36 cellular contexts compared by ENCODE assay signal in the genomic region with DNA sequence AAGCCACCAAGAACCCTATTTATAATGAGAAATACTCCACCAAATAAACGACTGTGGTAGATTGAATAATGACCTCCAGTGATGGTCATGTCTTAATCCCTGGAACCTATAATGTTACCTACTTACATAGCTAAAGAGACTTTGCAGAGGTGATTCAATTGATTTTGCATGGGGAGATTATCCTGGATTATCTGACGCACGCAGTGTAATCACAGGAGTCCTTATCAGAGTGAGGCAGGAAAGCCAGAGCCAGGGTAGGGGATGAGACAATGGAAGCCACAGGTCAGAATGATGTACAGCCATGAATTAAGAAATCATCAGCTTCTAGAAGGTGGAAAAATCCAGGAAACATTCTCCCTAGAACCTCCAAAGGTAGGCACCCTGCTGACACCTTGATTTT.
"Had no signal": no experiment of that assay in that cellular context is flagged by ENCODE, and none has a peak within 500 bp of the region (broad histone marks: within the 10 kb centered on the region; RNA-seq: fewer than 3 reads in every experiment).

No MANE protein-coding gene starts in this region.

- H3K9me3 Mint-ChIP-seq: activated CD4-positive, alpha-beta memory T cell treated with anti-CD3 and anti-CD28 coated beads for 36 hours; activated CD4-positive, alpha-beta T cell treated with anti-CD3 and anti-CD28 coated beads, Interleukin-2, amount 10 ng/mL, durations not matched to agents 7 days and 5 days; activated CD8-positive, alpha-beta T cell treated with anti-CD3 and anti-CD28 coated beads for 36 hours; activated naive CD4-positive, alpha-beta T cell treated with anti-CD3 and anti-CD28 coated beads, Interleukin-2, amount 10 ng/mL, durations not matched to agents 7 days and 5 days; activated naive CD4-positive, alpha-beta T cell treated with anti-CD3 and anti-CD28 coated beads, Interleukin-2, amount 50 U/mL, for 24 hours; activated naive CD8-positive, alpha-beta T cell treated with anti-CD3 and anti-CD28 coated beads, Interleukin-2, amount 10 ng/mL, durations not matched to agents 7 days and 5 days; activated naive CD8-positive, alpha-beta T cell treated with anti-CD3 and anti-CD28 coated beads, Interleukin-2, amount 50 U/mL, for 24 hours; activated T-cell treated with anti-CD3 and anti-CD28 coated beads, Interleukin-2, amount 50 U/mL, for 4 hours; activated T-cell treated with anti-CD3 and anti-CD28 coated beads, Interleukin-2, amount 50 U/mL, for 72 hours; activated T-helper 1 cell treated with anti-CD3 and anti-CD28 coated beads, Interleukin-12 subunit alpha, Interleukin-12 subunit beta, Interleukin-2, Interleukin-4 antibody, amounts not matched to agents 30 ng/mL and 10 ng/mL and 1 ng/mL, durations not matched to agents 14 hours and 24 hours and 36 hours; activated T-helper 17 cell treated with anti-CD3 and anti-CD28 coated beads, Interleukin-2, amount 50 U/mL, for 72 hours; central memory CD8-positive, alpha-beta T cell; T-helper 1 cell treated with Interleukin-12 subunit alpha and Interleukin-12 subunit beta and Interleukin-4 antibody, amounts not matched to agents 30 μg/mL and 1 μg/mL, for 36 hours; T-helper 2 cell treated with Interferon-gamma antibody and Interleukin-4, amounts not matched to agents 5 μg/mL and 100 μg/mL, for 36 hours had no signal

- H3K36me3 Mint-ChIP-seq: activated CD4-positive, alpha-beta memory T cell treated with anti-CD3 and anti-CD28 coated beads for 36 hours; activated naive CD4-positive, alpha-beta T cell treated with anti-CD3 and anti-CD28 coated beads, Interleukin-2, amount 10 ng/mL, durations not matched to agents 7 days and 5 days; activated naive CD4-positive, alpha-beta T cell treated with anti-CD3 and anti-CD28 coated beads, Interleukin-2, amount 50 U/mL, for 24 hours; activated naive CD8-positive, alpha-beta T cell; activated naive CD8-positive, alpha-beta T cell treated with anti-CD3 and anti-CD28 coated beads, Interleukin-2, amount 10 ng/mL, durations not matched to agents 7 days and 5 days; brain; WTC11 had no signal

- H3K4me3 Mint-ChIP-seq: activated CD4-positive, alpha-beta memory T cell treated with anti-CD3 and anti-CD28 coated beads for 36 hours; activated CD4-positive, alpha-beta T cell treated with anti-CD3 and anti-CD28 coated beads for 36 hours; activated CD4-positive, alpha-beta T cell treated with anti-CD3 and anti-CD28 coated beads, Interleukin-2, amount 10 ng/mL, durations not matched to agents 7 days and 5 days; activated CD8-positive, alpha-beta T cell treated with anti-CD3 and anti-CD28 coated beads for 36 hours; activated naive CD4-positive, alpha-beta T cell treated with anti-CD3 and anti-CD28 coated beads, Interleukin-2, amount 10 ng/mL, durations not matched to agents 7 days and 5 days; activated naive CD4-positive, alpha-beta T cell treated with anti-CD3 and anti-CD28 coated beads, Interleukin-2, amount 50 U/mL, for 24 hours; activated naive CD8-positive, alpha-beta T cell; activated naive CD8-positive, alpha-beta T cell treated with anti-CD3 and anti-CD28 coated beads, Interleukin-2, amount 10 ng/mL, durations not matched to agents 7 days and 5 days; activated naive CD8-positive, alpha-beta T cell treated with anti-CD3 and anti-CD28 coated beads, Interleukin-2, amount 50 U/mL, for 24 hours; activated T-cell treated with anti-CD3 and anti-CD28 coated beads, Interleukin-2, amount 50 U/mL, for 4 hours; activated T-cell treated with anti-CD3 and anti-CD28 coated beads, Interleukin-2, amount 50 U/mL, for 72 hours; activated T-helper 1 cell treated with anti-CD3 and anti-CD28 coated beads, Interleukin-12 subunit alpha, Interleukin-12 subunit beta, Interleukin-2, Interleukin-4 antibody, amounts not matched to agents 30 ng/mL and 10 ng/mL and 1 ng/mL, durations not matched to agents 14 hours and 24 hours and 36 hours; activated T-helper 17 cell treated with anti-CD3 and anti-CD28 coated beads, Interleukin-2, amount 50 U/mL, for 72 hours; brain; central memory CD8-positive, alpha-beta T cell; T-helper 1 cell treated with Interleukin-12 subunit alpha and Interleukin-12 subunit beta and Interleukin-4 antibody, amounts not matched to agents 30 μg/mL and 1 μg/mL, for 36 hours; T-helper 2 cell treated with Interferon-gamma antibody and Interleukin-4, amounts not matched to agents 5 μg/mL and 100 μg/mL, for 36 hours; WTC11 had no signal

- ATAC-seq: activated CD4-positive, alpha-beta T cell treated with anti-CD3 and anti-CD28 coated beads for 36 hours; activated CD4-positive, CD25-positive, alpha-beta regulatory T cell treated with anti-CD3 and anti-CD28 coated beads, Interleukin-2, amount 50 U/mL, for 24 hours; activated CD8-positive, alpha-beta T cell treated with anti-CD3 and anti-CD28 coated beads for 36 hours; activated T-cell treated with anti-CD3 and anti-CD28 coated beads, Interleukin-2, amount 50 U/mL, for 4 hours; activated T-cell treated with anti-CD3 and anti-CD28 coated beads, Interleukin-2, amount 50 U/mL, for 72 hours; activated T-helper 17 cell treated with anti-CD3 and anti-CD28 coated beads, Interleukin-2, amount 50 U/mL, for 72 hours; WTC11 had no signal

- H3K27me3 Mint-ChIP-seq: activated CD8-positive, alpha-beta T cell treated with anti-CD3 and anti-CD28 coated beads for 36 hours had no signal

- H3K27ac Mint-ChIP-seq: activated CD4-positive, alpha-beta memory T cell treated with anti-CD3 and anti-CD28 coated beads for 36 hours; activated CD4-positive, alpha-beta T cell treated with anti-CD3 and anti-CD28 coated beads for 36 hours; activated CD4-positive, alpha-beta T cell treated with anti-CD3 and anti-CD28 coated beads, Interleukin-2, amount 10 ng/mL, durations not matched to agents 7 days and 5 days; activated CD8-positive, alpha-beta T cell treated with anti-CD3 and anti-CD28 coated beads for 36 hours; activated naive CD4-positive, alpha-beta T cell treated with anti-CD3 and anti-CD28 coated beads, Interleukin-2, amount 10 ng/mL, durations not matched to agents 7 days and 5 days; activated naive CD4-positive, alpha-beta T cell treated with anti-CD3 and anti-CD28 coated beads, Interleukin-2, amount 50 U/mL, for 24 hours; activated naive CD8-positive, alpha-beta T cell; activated naive CD8-positive, alpha-beta T cell treated with anti-CD3 and anti-CD28 coated beads, Interleukin-2, amount 10 ng/mL, durations not matched to agents 7 days and 5 days; activated naive CD8-positive, alpha-beta T cell treated with anti-CD3 and anti-CD28 coated beads, Interleukin-2, amount 50 U/mL, for 24 hours; activated T-cell treated with anti-CD3 and anti-CD28 coated beads, Interleukin-2, amount 50 U/mL, for 72 hours; activated T-helper 1 cell treated with anti-CD3 and anti-CD28 coated beads, Interleukin-12 subunit alpha, Interleukin-12 subunit beta, Interleukin-2, Interleukin-4 antibody, amounts not matched to agents 30 ng/mL and 10 ng/mL and 1 ng/mL, durations not matched to agents 14 hours and 24 hours and 36 hours; activated T-helper 17 cell treated with anti-CD3 and anti-CD28 coated beads, Interleukin-2, amount 50 U/mL, for 72 hours; brain; T-helper 1 cell treated with Interleukin-12 subunit alpha and Interleukin-12 subunit beta and Interleukin-4 antibody, amounts not matched to agents 30 μg/mL and 1 μg/mL, for 36 hours; T-helper 2 cell treated with Interferon-gamma antibody and Interleukin-4, amounts not matched to agents 5 μg/mL and 100 μg/mL, for 36 hours; WTC11 had no signal

- H3K4me1 ChIP-seq: ascending aorta had no signal

- H3K27ac ChIP-seq: ascending aorta, cardiac muscle cell, VCaP had no signal

- H3K36me3 ChIP-seq: ascending aorta, cardiac muscle cell had no signal

- H3K27me3 ChIP-seq: ascending aorta, cardiac muscle cell had no signal

- H3K4me1 Mint-ChIP-seq: activated CD4-positive, alpha-beta T cell treated with anti-CD3 and anti-CD28 coated beads for 36 hours; activated CD4-positive, alpha-beta T cell treated with anti-CD3 and anti-CD28 coated beads, Interleukin-2, amount 10 ng/mL, durations not matched to agents 7 days and 5 days; activated naive CD4-positive, alpha-beta T cell treated with anti-CD3 and anti-CD28 coated beads, Interleukin-2, amount 10 ng/mL, durations not matched to agents 7 days and 5 days; activated naive CD4-positive, alpha-beta T cell treated with anti-CD3 and anti-CD28 coated beads, Interleukin-2, amount 50 U/mL, for 24 hours; activated naive CD8-positive, alpha-beta T cell treated with anti-CD3 and anti-CD28 coated beads, Interleukin-2, amount 10 ng/mL, durations not matched to agents 7 days and 5 days; activated naive CD8-positive, alpha-beta T cell treated with anti-CD3 and anti-CD28 coated beads, Interleukin-2, amount 50 U/mL, for 24 hours; activated T-helper 17 cell treated with anti-CD3 and anti-CD28 coated beads, Interleukin-2, amount 50 U/mL, for 72 hours; brain; central memory CD8-positive, alpha-beta T cell had no signal

- H3K9me3 ChIP-seq: ascending aorta had no signal

- DNase-seq: activated CD4-positive, alpha-beta memory T cell treated with anti-CD3 and anti-CD28 coated beads for 36 hours; activated CD4-positive, alpha-beta T cell treated with anti-CD3 and anti-CD28 coated beads for 1 hour; activated CD4-positive, alpha-beta T cell treated with anti-CD3 and anti-CD28 coated beads for 36 hours; activated CD4-positive, alpha-beta T cell treated with anti-CD3 and anti-CD28 coated beads for 48 hours; activated CD4-positive, alpha-beta T cell treated with anti-CD3 and anti-CD28 coated beads, Interleukin-2, amount 10 ng/mL, durations not matched to agents 7 days and 5 days; activated CD4-positive, CD25-positive, alpha-beta regulatory T cell; activated CD8-positive, alpha-beta memory T cell treated with anti-CD3 and anti-CD28 coated beads, Interleukin-2, amount 50 U/mL, for 4 hours; activated CD8-positive, alpha-beta T cell treated with anti-CD3 and anti-CD28 coated beads for 36 hours; activated effector memory CD4-positive, alpha-beta T cell treated with anti-CD3 and anti-CD28 coated beads, Interleukin-2, amount 50 U/mL, for 16 hours; activated naive CD4-positive, alpha-beta T cell treated with anti-CD3 and anti-CD28 coated beads, Interleukin-2, amount 10 ng/mL, durations not matched to agents 7 days and 5 days; activated naive CD4-positive, alpha-beta T cell treated with Interleukin-2 at 50 U/mL for 16 hours; activated naive CD8-positive, alpha-beta T cell treated with anti-CD3 and anti-CD28 coated beads, Interleukin-2, amount 10 ng/mL, durations not matched to agents 7 days and 5 days; activated naive CD8-positive, alpha-beta T cell treated with anti-CD3 and anti-CD28 coated beads, Interleukin-2, amount 50 U/mL, for 24 hours; activated T-cell treated with anti-CD3 and anti-CD28 coated beads for 4 hours; activated T-cell treated with anti-CD3 and anti-CD28 coated beads, Interleukin-2, amount 50 U/mL, for 1 hour; activated T-cell treated with anti-CD3 and anti-CD28 coated beads, Interleukin-2, amount 50 U/mL, for 4 hours; activated T-cell treated with anti-CD3 and anti-CD28 coated beads, Interleukin-2, amount 50 U/mL, for 72 hours; amygdala; anterior cingulate cortex; caudate nucleus; cerebellar nuclear complex; T-helper 2 cell; T-helper 9 cell had no signal

- H3K4me3 ChIP-seq: ascending aorta, cardiac muscle cell had no signal
